8 cellular contexts compared by ENCODE assay signal in genomic region chr16:69131167-69131748, GRCh38. TPM values are rescaled to one million over a fixed set of nuclear protein-coding genes. Genes with fewer than 3 reads are reported as not detected.
DNase-seq lines count a peak whose midpoint lies in the region; ATAC-seq, FAIRE-seq and TF ChIP-seq lines count a peak whose summit lies in the region.

No MANE protein-coding gene starts in this region.

- intact Hi-C loops in Right ventricle myocardium superior (cut with DNase I) (loop anchor here (10.0 kb wide), 1 partner anchor 64 kb away; no protein-coding TSS in a partner anchor), left lung (cut with DNase I) (no loop called here), testis (cut with DNase I; ENCODE audit: low total_unique reads) (no loop called here)

- TF ChIP-seq POLR2A in testis (IDR thresholded peaks at IDR 0.05): no peak

- 2 to 3% methylated on average over 11 of the region's 11 CpGs for WGBS in testis, 2 donors

- ATAC-seq in Right ventricle myocardium superior (ENCODE audit: poor library complexity): no peak
- ATAC-seq in left lung: peak; percentile 30

- H3K4me3 ChIP-seq in cardiac muscle cell (peak overlapping the region; percentile 95), bronchial epithelial cell (ENCODE audit: low read depth, low read length) (peak overlapping the region; percentile 97), left lung (peak overlapping the region; percentile 81 to 87), testis (peak overlapping the region; percentile 94 to 97)

- peaks cover 12% of the 10 kb centered on the region for H3K4me1 ChIP-seq in cardiac muscle cell (ENCODE audit: low read depth)
- H3K4me1 ChIP-seq in left lung: peaks cover 4 to 42% of the 10 kb centered on the region in 2 donors
- peaks cover 30% of the 10 kb centered on the region for H3K4me1 ChIP-seq in testis

- peak; percentile 42 to 47 for DNase-seq in cardiac muscle cell (ENCODE audit: low read depth in 1 of 2, low spot score in 1 of 2)
- no peak for DNase-seq in Right ventricle myocardium superior
- peak; percentile 70 for DNase-seq in OCI-M1 (lab: John Stamatoyannopoulos, UW)
- no peak for DNase-seq in bronchial epithelial cell (ENCODE audit: low read depth)
- no peak for DNase-seq in left lung
- peak; percentile 60 for DNase-seq in testis
- DNase-seq in NCI-H1436 treated with DMSO at 0.1 percent for 48 hours (lab: John Stamatoyannopoulos, UW): no peak
- no peak for DNase-seq in NCI-H2081 treated with DMSO at 0.1 percent for 48 hours (lab: John Stamatoyannopoulos, UW)

- H3K27me3 ChIP-seq in cardiac muscle cell (no peaks in the 10 kb centered on the region), bronchial epithelial cell (ENCODE audit: control insufficient read depth, insufficient read depth, low read length) (no peaks in the 10 kb centered on the region), left lung (no peaks in the 10 kb centered on the region), testis (no peaks in the 10 kb centered on the region)

- H3K36me3 ChIP-seq in cardiac muscle cell (peaks cover 4% of the 10 kb centered on the region), bronchial epithelial cell (ENCODE audit: control insufficient read depth, insufficient read depth, low read length) (peaks cover 1% of the 10 kb centered on the region), left lung (peaks cover 0 to 10% of the 10 kb centered on the region in 2 donors), testis (ENCODE audit: low read depth, missing control alignments) (no peaks in the 10 kb centered on the region)

- H3K9me3 ChIP-seq in cardiac muscle cell (ENCODE audit: low read depth) (no peaks in the 10 kb centered on the region), left lung (no peaks in the 10 kb centered on the region), testis (no peaks in the 10 kb centered on the region)

- FAIRE-seq in bronchial epithelial cell (lab: Jason Lieb, UNC): no peak

- H3K27ac ChIP-seq in cardiac muscle cell (peak overlapping the region; percentile 99), left lung (peak overlapping the region; percentile 88 to 90), testis (peak overlapping the region; percentile 91 to 96)

- no peak for TF ChIP-seq CTCF in cardiac muscle cell (IDR thresholded peaks at IDR 0.05; ENCODE audit: low read depth, low read length)
- no peak for TF ChIP-seq CTCF in bronchial epithelial cell (IDR thresholded peaks at IDR 0.05; ENCODE audit: insufficient read depth, low read length, severe bottlenecking)
- no peak for TF ChIP-seq CTCF in left lung (IDR thresholded peaks at IDR 0.05)
- no peak for TF ChIP-seq CTCF in testis (IDR thresholded peaks at IDR 0.05)

RNA-seq across cellular contexts. Expression of gene CHTF8, which starts 1.1 kb away (rescaled TPM):
- 74.8 and 94.6 TPM in 2 replicates for total RNA-seq in cardiac muscle cell
- polyA plus RNA-seq in cardiac muscle cell: 112 and 132 TPM in 2 replicates
- 52.5 TPM for total RNA-seq in Right ventricle myocardium superior
- 34.8 and 42.0 TPM in 2 replicates for total RNA-seq in bronchial epithelial cell
- total RNA-seq in left lung: 10 to 100 TPM; 93.4 to 94.1 TPM
- total RNA-seq in testis: 100 to 1,000 TPM; 131 to 147 TPM
- polyA plus RNA-seq in testis (ENCODE audit: insufficient read depth, low read depth, low replicate concordance): 122 TPM

RNA-seq across cellular contexts. Expression of gene UTP4, which starts 1.2 kb away (rescaled TPM):
- 10.0 and 14.5 TPM in 2 replicates for total RNA-seq in cardiac muscle cell
- 47.6 and 51.6 TPM in 2 replicates for polyA plus RNA-seq in cardiac muscle cell
- total RNA-seq in Right ventricle myocardium superior: 24.1 TPM
- 12.8 and 21.9 TPM in 2 replicates for total RNA-seq in bronchial epithelial cell
- 10 to 100 TPM; 24.7 to 45.5 TPM for total RNA-seq in left lung
- 10 to 100 TPM; 72.8 to 78.3 TPM for total RNA-seq in testis
- 80.5 TPM for polyA plus RNA-seq in testis (ENCODE audit: insufficient read depth, low read depth, low replicate concordance)

RNA-seq across cellular contexts. Expression of gene HAS3, which starts 25.8 kb away (rescaled TPM):
- 0.03 and 0.46 TPM in 2 replicates for total RNA-seq in cardiac muscle cell
- 0.62 TPM in 1 of 2 replicates, not detected in the other for polyA plus RNA-seq in cardiac muscle cell
- total RNA-seq in Right ventricle myocardium superior: 0.19 TPM
- 4.7 and 8.4 TPM in 2 replicates for total RNA-seq in bronchial epithelial cell
- 10 to 100 TPM; 13.3 to 40.2 TPM for total RNA-seq in left lung
- 1 to 10 TPM; 4.7 to 7.7 TPM for total RNA-seq in testis
- 4.8 TPM for polyA plus RNA-seq in testis (ENCODE audit: insufficient read depth, low read depth, low replicate concordance)

RNA-seq across cellular contexts. Expression of gene SNTB2, which starts 55.7 kb away (rescaled TPM):
- 17.1 and 35.7 TPM in 2 replicates for total RNA-seq in cardiac muscle cell
- 12.7 and 18.6 TPM in 2 replicates for polyA plus RNA-seq in cardiac muscle cell
- total RNA-seq in Right ventricle myocardium superior: 12.3 TPM
- 10.5 and 24.3 TPM in 2 replicates for total RNA-seq in bronchial epithelial cell
- 10 to 100 TPM; 38.4 to 47.3 TPM for total RNA-seq in left lung
- total RNA-seq in testis: 10 to 100 TPM; 35.1 to 39.3 TPM
- 29.2 TPM for polyA plus RNA-seq in testis (ENCODE audit: insufficient read depth, low read depth, low replicate concordance)

Comparison
In these comparisons a context has a peak if more than half of its experiments do, and no peak if none do; other contexts are left out.
1. DNase-seq: peak in cardiac muscle cell (2 of 2), OCI-M1 (single experiment) and testis (single experiment); none in Right ventricle myocardium superior (single experiment), bronchial epithelial cell (single experiment), left lung (0 of 2), NCI-H1436 treated with DMSO at 0.1 percent for 48 hours (single experiment) and NCI-H2081 treated with DMSO at 0.1 percent for 48 hours (single experiment).
2. Peak in every context shown above with its lines, with median percentiles within 50 percentile points of each other: H3K27ac ChIP-seq and H3K4me3 ChIP-seq.